In genomic region chr2:205754285-205754923, GRCh38 we compare ENCODE assay signal across 13 cellular contexts.
DNase-seq lines count a peak whose midpoint lies in the region; FAIRE-seq and TF ChIP-seq lines count a peak whose summit lies in the region.
"Had no signal": no experiment of that assay in that cellular context is flagged by ENCODE, and none has a peak within 500 bp of the region (broad histone marks: within the 10 kb centered on the region; RNA-seq: fewer than 3 reads in every experiment).

No MANE protein-coding gene starts in this region.

- intact Hi-C loops in transverse colon (cut with DNase I; ENCODE audit: low total_unique reads), result no loop called here

- H3K27ac Mint-ChIP-seq in astrocyte (ENCODE audit: unreplicated experiment), result peak overlapping the region; percentile 88
- H3K27ac Mint-ChIP-seq: CD4-positive, alpha-beta T cell had no signal

- TF ChIP-seq EP300 in transverse colon (IDR thresholded peaks at IDR 0.05; ENCODE audit: low read depth), result no peak

- H3K4me3 ChIP-seq in astrocyte (ENCODE audit: insufficient read depth, low read depth, low read length) (no peak overlapping the region), transverse colon (no peak overlapping the region)

- no peak for TF ChIP-seq CTCF in astrocyte (IDR thresholded peaks at IDR 0.05; ENCODE audit: insufficient read depth, low read depth, low read length)
- TF ChIP-seq CTCF in transverse colon (IDR thresholded peaks at IDR 0.05), result no peak

- no peaks in the 10 kb centered on the region for H3K27me3 Mint-ChIP-seq in astrocyte (ENCODE audit: low read depth, unreplicated experiment)

- no peaks in the 10 kb centered on the region for H3K79me2 ChIP-seq in astrocyte (ENCODE audit: insufficient read depth, low read length)

- H3K9ac ChIP-seq in astrocyte (ENCODE audit: low read length), result peak overlapping the region; percentile 41

- TF ChIP-seq POLR2A in transverse colon (IDR thresholded peaks at IDR 0.05), result no peak

- FAIRE-seq in astrocyte (lab: Jason Lieb, UNC), result no peak
- FAIRE-seq: GM12892 had no signal

- no peak overlapping the region for H2AFZ ChIP-seq in astrocyte (ENCODE audit: low read depth, low read length)

- in situ Hi-C loops in transverse colon (cut with MboI; ENCODE audit: low pct_ligation_motif_present in 1 of 4, low pct_unique_long_range_greater_than_20kb in 1 of 4, low sequenced_read_pairs in 3 of 4), result no loop called here

- H3K36me3 ChIP-seq in astrocyte (ENCODE audit: insufficient read depth, low read length) (peaks cover 15% of the 10 kb centered on the region), transverse colon (peaks cover 0 to 4% (median 0%) of the 10 kb centered on the region in 4 donors)

- no peak overlapping the region for H3K4me3 Mint-ChIP-seq in astrocyte (ENCODE audit: unreplicated experiment)
- H3K4me3 Mint-ChIP-seq: CD4-positive, alpha-beta T cell had no signal

- no peaks in the 10 kb centered on the region for H4K20me1 ChIP-seq in astrocyte (ENCODE audit: insufficient read depth, low read length)

- no peaks in the 10 kb centered on the region for H3K9me3 Mint-ChIP-seq in astrocyte (ENCODE audit: unreplicated experiment)
- H3K9me3 Mint-ChIP-seq: CD4-positive, alpha-beta T cell had no signal

- H3K36me3 Mint-ChIP-seq in astrocyte (ENCODE audit: low read depth, unreplicated experiment), result peaks cover 2% of the 10 kb centered on the region

- H3K4me1 ChIP-seq in astrocyte (ENCODE audit: insufficient read depth, low read length), result peaks cover 77% of the 10 kb centered on the region
- H3K4me1 ChIP-seq in transverse colon, result peaks cover 15 to 58% (median 25%) of the 10 kb centered on the region in 4 donors

- H3K4me2 ChIP-seq in astrocyte (ENCODE audit: low read length), result peak overlapping the region; percentile 65

- DNase-seq in NCI-H1105 treated with DMSO at 0.1 percent for 48 hours (lab: John Stamatoyannopoulos, UW) (peak; percentile 53), astrocyte (ENCODE audit: low read depth) (no peak), myocyte (ENCODE audit: low read depth) (peak; percentile 43), transverse colon (no peak), NCI-H82 treated with DMSO at 0.1 percent for 48 hours (lab: John Stamatoyannopoulos, UW; ENCODE audit: unreplicated experiment) (no peak), NOMO-1 treated with DMSO at 0.1 percent for 48 hours (lab: John Stamatoyannopoulos, UW; ENCODE audit: unreplicated experiment) (no peak), dedifferentiated amniotic fluid mesenchymal stem cell (ENCODE audit: extremely low spot score) (no peak)
- DNase-seq: amygdala; CD4-positive, alpha-beta T cell; NCI-H748 treated with DMSO at 0.1 percent for 48 hours; SHP77; stimulated activated CD8-positive, alpha-beta memory T cell treated with anti-CD3 and anti-CD28 coated beads, Interleukin-4, amount 100 ng/mL, for 48 hours had no signal

- 29 to 77% methylated on average over 1 to 6 of the region's 6 CpGs for WGBS in transverse colon (ENCODE audit: low coverage in 1 of 2), 2 donors

- peaks cover 50% of the 10 kb centered on the region for H3K4me1 Mint-ChIP-seq in astrocyte (ENCODE audit: low read depth, unreplicated experiment)

- H3K27me3 ChIP-seq in astrocyte (ENCODE audit: insufficient read depth, low read length) (no peaks in the 10 kb centered on the region), transverse colon (no peaks in the 10 kb centered on the region)

- H3K9me3 ChIP-seq in astrocyte (ENCODE audit: insufficient read depth, low read depth, low read length) (no peaks in the 10 kb centered on the region), transverse colon (no peaks in the 10 kb centered on the region)

- H3K27ac ChIP-seq in astrocyte (ENCODE audit: low read depth, low read length) (peak overlapping the region; percentile 70), transverse colon (peak overlapping the region; percentile 68 to 86 (median 70))

Comparison
In these comparisons a context has a peak if more than half of its experiments do, and no peak if none do; other contexts are left out.
1. DNase-seq: peak in NCI-H1105 treated with DMSO at 0.1 percent for 48 hours (single experiment) and myocyte (single experiment); none in astrocyte (single experiment), transverse colon (single experiment), NCI-H82 treated with DMSO at 0.1 percent for 48 hours (single experiment), NOMO-1 treated with DMSO at 0.1 percent for 48 hours (single experiment) and dedifferentiated amniotic fluid mesenchymal stem cell (single experiment).